In the genomic region with DNA sequence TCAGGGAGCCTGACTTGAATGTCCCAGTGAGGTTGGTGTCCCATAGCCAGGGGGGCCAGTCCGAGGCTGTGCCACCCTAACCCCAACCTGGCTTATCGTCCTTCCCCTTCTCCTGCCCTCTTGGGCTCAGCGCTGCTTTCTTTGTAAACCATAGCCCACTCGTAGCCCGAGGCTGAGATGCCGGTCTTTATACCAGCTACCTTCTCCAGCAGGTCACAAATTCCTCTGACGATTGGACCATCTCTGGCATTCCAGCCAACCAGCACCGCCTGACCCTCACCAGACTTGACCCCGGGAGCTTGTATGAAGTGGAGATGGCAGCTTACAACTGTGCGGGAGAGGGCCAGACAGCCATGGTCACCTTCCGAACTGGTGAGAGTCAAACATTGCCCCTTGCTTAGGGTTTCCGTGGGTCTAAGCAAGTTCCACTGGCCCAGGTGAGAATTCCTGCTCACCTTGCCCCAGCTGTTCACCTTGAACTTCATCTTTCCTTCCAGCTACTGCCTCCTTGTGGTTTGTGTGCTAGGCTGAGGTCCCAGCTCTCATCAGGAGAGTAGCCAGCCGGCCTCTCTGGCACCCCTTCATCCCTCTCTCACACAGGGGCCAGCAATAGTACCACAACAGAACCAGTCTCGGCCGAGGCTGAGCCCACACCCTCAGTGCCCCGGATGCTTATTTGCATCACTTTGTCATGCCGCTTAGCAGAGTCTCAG, we compare ENCODE assay signal across 15 cellular contexts.
DNase-seq lines count a peak whose midpoint lies in the region; ATAC-seq and TF ChIP-seq lines count a peak whose summit lies in the region.
"Had no signal": no experiment of that assay in that cellular context is flagged by ENCODE, and none has a peak within 500 bp of the region (broad histone marks: within the 10 kb centered on the region; RNA-seq: fewer than 3 reads in every experiment).

No MANE protein-coding gene starts in this region.

- H3K4me3 Mint-ChIP-seq in HFFc6 = no peak overlapping the region
- H3K4me3 Mint-ChIP-seq: natural killer cell treated with Interleukin-12 subunit alpha and Interleukin-12 subunit beta and Interleukin-15 and Interleukin-18, amount 100 ng/mL, for 72 hours had no signal

- H2BK5ac ChIP-seq in mesenchymal stem cell (ENCODE audit: low read depth, low read length, poor library complexity, severe bottlenecking) = no peak overlapping the region

- DNase-seq in GM12865 (ENCODE audit: low read depth) (peak; percentile 18), HFFc6 (no peak), mammary epithelial cell (no peak), mesenchymal stem cell (no peak), NCI-H1694 (lab: John Stamatoyannopoulos, UW) (no peak), SIG-M5 (lab: John Stamatoyannopoulos, UW) (no peak), EL (no peak)
- DNase-seq: body of pancreas, erythroblast, NCI-H524 treated with DMSO at 0.1 percent for 48 hours, SJCRH30 had no signal

- no peak overlapping the region for H3K14ac ChIP-seq in mesenchymal stem cell (ENCODE audit: low read length in 2 of 2)

- H3K4me3 ChIP-seq in GM12865 (ENCODE audit: low read depth, low read length) (no peak overlapping the region), mammary epithelial cell (replicated peaks in 1 of 3; ENCODE audit: insufficient read depth in 1 of 3, low read depth in 2 of 3, low read length in 3 of 3) (no peak overlapping the region), mesenchymal stem cell (ENCODE audit: insufficient read depth in 1 of 2, low read depth in 1 of 2, low read length in 2 of 2) (no peak overlapping the region)
- H3K4me3 ChIP-seq: body of pancreas, SJCRH30, spleen had no signal

- no peak overlapping the region for H3K18ac ChIP-seq in mesenchymal stem cell (ENCODE audit: low read depth in 1 of 2, low read length in 2 of 2)

- no peak overlapping the region for H2BK15ac ChIP-seq in mesenchymal stem cell (ENCODE audit: low read depth, poor library complexity, severe bottlenecking)

- intact Hi-C loops in mammary epithelial cell (cut with micrococcal nuclease) = loop anchor here (2.0 kb wide), 3 partner anchors 67 to 227 kb away; a partner anchor contains a TSS

- BruUV-seq in mammary epithelial cell (replicated peaks; lab: Mats Ljungman, UMichigan) = no TSS peak

- no peak overlapping the region for H3K4me2 ChIP-seq in mammary epithelial cell (ENCODE audit: insufficient read depth, low read depth, low read length)
- H3K4me2 ChIP-seq in mesenchymal stem cell (ENCODE audit: low read length, poor library complexity, severe bottlenecking) = no peak overlapping the region

- no peak overlapping the region for H3K23ac ChIP-seq in mesenchymal stem cell (ENCODE audit: low read length in 2 of 2)

- no peaks in the 10 kb centered on the region for H3K79me1 ChIP-seq in mesenchymal stem cell (replicated peaks; ENCODE audit: low read length, poor library complexity, severe bottlenecking)

- H3K9me3 ChIP-seq in mammary epithelial cell (replicated peaks; ENCODE audit: insufficient read depth, low read length) (no peaks in the 10 kb centered on the region), mesenchymal stem cell (ENCODE audit: control insufficient read depth, low read length) (no peaks in the 10 kb centered on the region)
- H3K9me3 ChIP-seq: body of pancreas, SJCRH30, spleen had no signal

- H3K79me2 ChIP-seq in mammary epithelial cell (ENCODE audit: insufficient read depth, low read length) = no peaks in the 10 kb centered on the region

- H3K36me3 Mint-ChIP-seq in HFFc6 (ENCODE audit: low read depth) = no peaks in the 10 kb centered on the region
- H3K36me3 Mint-ChIP-seq: natural killer cell treated with Interleukin-12 subunit alpha and Interleukin-12 subunit beta and Interleukin-15 and Interleukin-18, amount 100 ng/mL, for 72 hours had no signal

- no peak overlapping the region for H3K27ac ChIP-seq in mammary epithelial cell (ENCODE audit: insufficient read depth, low read depth, low read length)
- H3K27ac ChIP-seq in mesenchymal stem cell (ENCODE audit: low read length, poor library complexity, severe bottlenecking) = no peak overlapping the region
- H3K27ac ChIP-seq: SJCRH30, VCaP had no signal

- H3K27me3 Mint-ChIP-seq in HFFc6 (ENCODE audit: insufficient read depth) = peaks cover 8% of the 10 kb centered on the region
- H3K27me3 Mint-ChIP-seq: natural killer cell treated with Interleukin-12 subunit alpha and Interleukin-12 subunit beta and Interleukin-15 and Interleukin-18, amount 100 ng/mL, for 72 hours had no signal

- H4K91ac ChIP-seq in mesenchymal stem cell (ENCODE audit: low read length) = no peak overlapping the region

- ATAC-seq in HG03571 (IDR thresholded peaks at IDR 0.05; ENCODE audit: unreplicated experiment) = no peak
- ATAC-seq: body of pancreas; natural killer cell treated with Interleukin-12 subunit alpha and Interleukin-12 subunit beta and Interleukin-15 and Interleukin-18, amount 100 ng/mL, for 72 hours had no signal

- H4K8ac ChIP-seq in mesenchymal stem cell (ENCODE audit: low read length) = no peak overlapping the region

- in situ Hi-C loops in mammary epithelial cell (cut with MboI; ENCODE audit: low sequenced_read_pairs in 2 of 2) = loop anchor here in 1 of 2 donors (25.0 kb wide), 1 partner anchor 641 kb away; a partner anchor contains a TSS

- H3K36me3 ChIP-seq in mammary epithelial cell (ENCODE audit: insufficient read depth, low read length) (no peaks in the 10 kb centered on the region), mesenchymal stem cell (ENCODE audit: control insufficient read depth in 1 of 2, insufficient read depth in 2 of 2, low read depth in 1 of 2, low read length in 2 of 2) (peaks cover 54 to 85% of the 10 kb centered on the region in 2 experiments)

- H3K27me3 ChIP-seq in mammary epithelial cell (ENCODE audit: insufficient read depth, low read length) (no peaks in the 10 kb centered on the region), mesenchymal stem cell (ENCODE audit: control insufficient read depth in 1 of 2, insufficient read depth in 1 of 2, low read length in 2 of 2) (no peaks in the 10 kb centered on the region)
- H3K27me3 ChIP-seq: body of pancreas, SJCRH30 had no signal

- no peaks in the 10 kb centered on the region for H4K20me1 ChIP-seq in mammary epithelial cell (ENCODE audit: insufficient read depth, low read length)

- H3K9me3 Mint-ChIP-seq in HFFc6 = no peaks in the 10 kb centered on the region
- H3K9me3 Mint-ChIP-seq: natural killer cell treated with Interleukin-12 subunit alpha and Interleukin-12 subunit beta and Interleukin-15 and Interleukin-18, amount 100 ng/mL, for 72 hours had no signal

- TF ChIP-seq CTCF in GM12865 (IDR thresholded peaks at IDR 0.05; ENCODE audit: insufficient read depth, low read depth, low read length, missing control alignments) = peak; percentile 31
- TF ChIP-seq CTCF in HFFc6 (IDR thresholded peaks at IDR 0.05) = peak; percentile 49; the same call in 1 of the 2 replicates
- TF ChIP-seq CTCF in mammary epithelial cell (conservative IDR thresholded peaks at IDR 0.05 in 1 of 2, IDR thresholded peaks at IDR 0.05 in 1 of 2; ENCODE audit: extremely low read depth in 1 of 2, insufficient read depth in 1 of 2, low read depth in 1 of 2, low read length in 2 of 2) = peak; percentile 22 to 48

- peaks cover 17% of the 10 kb centered on the region for H3K4me1 ChIP-seq in mammary epithelial cell (ENCODE audit: insufficient read depth, low read length)
- H3K4me1 ChIP-seq in mesenchymal stem cell (ENCODE audit: control insufficient read depth, insufficient read depth, low read depth, low read length) = peaks cover 22% of the 10 kb centered on the region

- dilution Hi-C loops in mammary epithelial cell (cut with HindIII; ENCODE audit: low sequenced_read_pairs) = no loop called here

- no peak overlapping the region for H3K27ac Mint-ChIP-seq in HFFc6
- H3K27ac Mint-ChIP-seq: natural killer cell treated with Interleukin-12 subunit alpha and Interleukin-12 subunit beta and Interleukin-15 and Interleukin-18, amount 100 ng/mL, for 72 hours had no signal

- peak overlapping the region; percentile 21 for H2AK5ac ChIP-seq in mesenchymal stem cell (ENCODE audit: low read length, severe bottlenecking)

- H2AFZ ChIP-seq in mammary epithelial cell (ENCODE audit: low read depth, low read length) (no peak overlapping the region), mesenchymal stem cell (ENCODE audit: low read depth, low read length) (no peak overlapping the region)

- WGBS in mammary epithelial cell (ENCODE audit: low coverage, missing lambda C conversion rate) = 83% methylated on average over 12 of the region's 17 CpGs
- 90% methylated on average over 17 of the region's 17 CpGs for WGBS in mesenchymal stem cell

- no peak overlapping the region for H3K4ac ChIP-seq in mesenchymal stem cell (ENCODE audit: low read depth in 1 of 2, low read length in 2 of 2)

- H3K9ac ChIP-seq in mammary epithelial cell (ENCODE audit: insufficient read depth, low read length) (no peak overlapping the region), mesenchymal stem cell (ENCODE audit: low read length) (no peak overlapping the region)

- CTCF ChIA-PET in mammary epithelial cell (lab: Charles Lee; ENCODE audit: low non-redundant PET) = interaction anchor here (0.6 to 0.7 kb wide), 2 partner anchors 10 to 168 kb away, joined by 3 to 4 read pairs; no protein-coding TSS in a partner anchor

- H3K4me1 Mint-ChIP-seq in HFFc6 (ENCODE audit: low read depth) = peaks cover 22% of the 10 kb centered on the region; the same call in 1 of the 2 replicates

- no peak overlapping the region for H2BK12ac ChIP-seq in mesenchymal stem cell (ENCODE audit: low read length in 2 of 2)

- H2BK120ac ChIP-seq in mesenchymal stem cell (ENCODE audit: low read depth, low read length) = no peak overlapping the region
